Comparison of ENCODE assay signal across 23 cellular contexts in genomic region chr16:54030451-54030850, GRCh38.
DNase-seq lines count a peak whose midpoint lies in the region; ATAC-seq, FAIRE-seq and TF ChIP-seq lines count a peak whose summit lies in the region.
"Had no signal": no experiment of that assay in that cellular context is flagged by ENCODE, and none has a peak within 500 bp of the region (broad histone marks: within the 10 kb centered on the region; RNA-seq: fewer than 3 reads in every experiment).

No MANE protein-coding gene starts in this region.

- TF ChIP-seq POLR2A in GM12891 (IDR thresholded peaks at IDR 0.05; ENCODE audit: low read depth, low read length) = no peak

- H3K9me2 ChIP-seq in PC-9 (ENCODE audit: insufficient read depth) = no peaks in the 10 kb centered on the region

- H3K4me3 ChIP-seq in PC-9 (peak overlapping the region; percentile 13; the same call in 1 of the 2 replicates), upper lobe of right lung (no peak overlapping the region)
- H3K4me3 ChIP-seq: K562 had no signal

- CTCF ChIA-PET in PC-9 (lab: Charles Lee) = no interaction called here

- H3F3A ChIP-seq in PC-9 (ENCODE audit: insufficient read depth, low read depth) = peaks cover 50% of the 10 kb centered on the region

- DNase-seq in GM12891 (ENCODE audit: insufficient read length, low spot score) = no peak
- DNase-seq in HT-29 (ENCODE audit: low spot score) = peak; percentile 55
- DNase-seq in PC-9 = peak in 1 of 2 experiments; percentile 66
- no peak for DNase-seq in left colon
- DNase-seq in stimulated activated naive CD4-positive, alpha-beta T cell treated with Interleukin-2 at 50 U/mL for 16 hours (lab: John Stamatoyannopoulos, UW) = no peak
- DNase-seq in germinal center (ENCODE audit: low spot score) = no peak
- DNase-seq in upper lobe of right lung = no peak
- DNase-seq: CD4-positive, alpha-beta memory T cell; MM.1S; NCI-H1092 treated with DMSO at 0.1 percent for 48 hours; NCI-H1436 treated with DMSO at 0.1 percent for 48 hours; NCI-H1930; NCI-H82; SW 1271; T-helper 17 cell had no signal

- H3K4me1 ChIP-seq in PC-9 (replicated peaks; ENCODE audit: insufficient read depth) (peaks cover 81% of the 10 kb centered on the region), upper lobe of right lung (no peaks in the 10 kb centered on the region)

- no peaks in the 10 kb centered on the region for H4K20me1 ChIP-seq in PC-9 (ENCODE audit: insufficient read depth)

- H2AFZ ChIP-seq in PC-9 = no peak overlapping the region

- H3K9me3 ChIP-seq in PC-9 (ENCODE audit: insufficient read depth, low read depth) (peaks cover 22% of the 10 kb centered on the region), upper lobe of right lung (no peaks in the 10 kb centered on the region)

- TF ChIP-seq CTCF in PC-9 (conservative IDR thresholded peaks at IDR 0.05) (no peak), upper lobe of right lung (IDR thresholded peaks at IDR 0.05) (no peak)

- peak overlapping the region; percentile 74 for H3K27ac ChIP-seq in PC-9
- no peak overlapping the region for H3K27ac ChIP-seq in upper lobe of right lung

- peak overlapping the region; percentile 36 for H3K4me2 ChIP-seq in PC-9

- intact Hi-C loops in PC-9 (cut with micrococcal nuclease; ENCODE audit: unreplicated experiment) (no loop called here), left colon (cut with DNase I, micrococcal nuclease) (no loop called here), upper lobe of right lung (cut with DNase I) (no loop called here)

- ATAC-seq in left colon (peak; percentile 84), upper lobe of right lung (no peak), GM19467 (IDR thresholded peaks at IDR 0.05; ENCODE audit: unreplicated experiment) (no peak)
- ATAC-seq: HepG2, K562, Right ventricle myocardium inferior, T-helper 17 cell had no signal

- no peaks in the 10 kb centered on the region for H3K79me2 ChIP-seq in PC-9 (ENCODE audit: low read depth)

- FAIRE-seq in GM12891 (lab: Jason Lieb, UNC) = no peak
- FAIRE-seq: G401.6, GM19239, H54, HepG2, K562, RCC 7860 had no signal

- H3K27me3 ChIP-seq in PC-9 (ENCODE audit: insufficient read depth, low read depth) (no peaks in the 10 kb centered on the region), upper lobe of right lung (no peaks in the 10 kb centered on the region)

- H3K36me3 ChIP-seq in PC-9 (ENCODE audit: low read depth) (peaks cover 17% of the 10 kb centered on the region; the same call in 1 of the 2 replicates), upper lobe of right lung (no peaks in the 10 kb centered on the region)

- BruUV-seq in PC-9 (replicated peaks; lab: Mats Ljungman, UMichigan) = no TSS peak

- POLR2A ChIA-PET in PC-9 (lab: Charles Lee; ENCODE audit: unreplicated experiment) = no interaction called here

TF ChIP-seq in GM12891, 5 proteins besides CTCF, POLR2A, EP300 and RAD21:
- TF ChIP-seq POLR2AphosphoS5 (IDR thresholded peaks at IDR 0.05; ENCODE audit: low read depth, low read length) (no peak), SPI1 (IDR thresholded peaks at IDR 0.05; ENCODE audit: low read depth, low read length) (peak; percentile 56; the same call in 1 of the 2 replicates)
